23 cellular contexts compared by ENCODE assay signal in genomic region chr1:112685913-112686312, GRCh38. TPM values are rescaled to one million over a fixed set of nuclear protein-coding genes. Genes with fewer than 3 reads are reported as not detected.
"Had no signal": no experiment of that assay in that cellular context is flagged by ENCODE, and none has a peak within 500 bp of the region (broad histone marks: within the 10 kb centered on the region; RNA-seq: fewer than 3 reads in every experiment).

No MANE protein-coding gene starts in this region.

- DNase-seq: activated CD4-positive, alpha-beta memory T cell treated with anti-CD3 and anti-CD28 coated beads for 36 hours; activated CD4-positive, alpha-beta T cell treated with anti-CD3 and anti-CD28 coated beads for 4 hours; activated CD4-positive, CD25-positive, alpha-beta regulatory T cell; activated CD4-positive, CD25-positive, alpha-beta regulatory T cell treated with anti-CD3 and anti-CD28 coated beads, Interleukin-2, amount 50 U/mL, for 72 hours; activated CD8-positive, alpha-beta memory T cell treated with anti-CD3 and anti-CD28 coated beads, Interleukin-2, amount 10 ng/mL, durations not matched to agents 7 days and 5 days; activated CD8-positive, alpha-beta memory T cell treated with anti-CD3 and anti-CD28 coated beads, Interleukin-2, amount 50 U/mL, for 4 hours; activated CD8-positive, alpha-beta T cell treated with anti-CD3 and anti-CD28 coated beads, Interleukin-2, amount 10 ng/mL, durations not matched to agents 7 days and 5 days; activated gamma-delta T cell; activated naive CD4-positive, alpha-beta T cell; activated naive CD4-positive, alpha-beta T cell treated with anti-CD3 and anti-CD28 coated beads, Interleukin-2, amount 10 ng/mL, durations not matched to agents 7 days and 5 days; activated naive CD8-positive, alpha-beta T cell treated with anti-CD3 and anti-CD28 coated beads, Interleukin-2, amount 10 ng/mL, durations not matched to agents 7 days and 5 days; activated T-cell treated with anti-CD3 and anti-CD28 coated beads, Interleukin-2, amount 50 U/mL, for 24 hours; activated T-cell treated with anti-CD3 and anti-CD28 coated beads, Interleukin-2, amount 50 U/mL, for 72 hours; amniotic stem cell; anterior cingulate cortex; brain microvascular endothelial cell; dorsolateral prefrontal cortex; effector memory CD4-positive, alpha-beta T cell; endodermal cell; heart left ventricle; SW 1271; T-cell had no signal

- H3K27ac ChIP-seq: brain microvascular endothelial cell, coronary artery, dorsolateral prefrontal cortex, heart left ventricle had no signal

- H3K9me3 ChIP-seq: heart left ventricle had no signal

- ATAC-seq: activated CD8-positive, alpha-beta memory T cell treated with anti-CD3 and anti-CD28 coated beads, Interleukin-2, amount 10 ng/mL, durations not matched to agents 7 days and 5 days; activated CD8-positive, alpha-beta T cell treated with anti-CD3 and anti-CD28 coated beads, Interleukin-2, amount 10 ng/mL, durations not matched to agents 7 days and 5 days; activated T-cell treated with anti-CD3 and anti-CD28 coated beads, Interleukin-2, amount 50 U/mL, for 72 hours; heart left ventricle; T-cell had no signal

- H3K4me3 ChIP-seq: coronary artery, dorsolateral prefrontal cortex, heart left ventricle had no signal

- H3K27me3 ChIP-seq: brain microvascular endothelial cell, dorsolateral prefrontal cortex, heart left ventricle had no signal

RNA-seq across cellular contexts. Expression of gene PPM1J, which starts 29.2 kb away (rescaled TPM):
- total RNA-seq: activated CD8-positive, alpha-beta T cell treated with anti-CD3 and anti-CD28 coated beads, Interleukin-2, amount 10 ng/mL, durations not matched to agents 7 days and 5 days had no signal
